ENCODE assay signal across 16 cellular contexts in the genomic region with DNA sequence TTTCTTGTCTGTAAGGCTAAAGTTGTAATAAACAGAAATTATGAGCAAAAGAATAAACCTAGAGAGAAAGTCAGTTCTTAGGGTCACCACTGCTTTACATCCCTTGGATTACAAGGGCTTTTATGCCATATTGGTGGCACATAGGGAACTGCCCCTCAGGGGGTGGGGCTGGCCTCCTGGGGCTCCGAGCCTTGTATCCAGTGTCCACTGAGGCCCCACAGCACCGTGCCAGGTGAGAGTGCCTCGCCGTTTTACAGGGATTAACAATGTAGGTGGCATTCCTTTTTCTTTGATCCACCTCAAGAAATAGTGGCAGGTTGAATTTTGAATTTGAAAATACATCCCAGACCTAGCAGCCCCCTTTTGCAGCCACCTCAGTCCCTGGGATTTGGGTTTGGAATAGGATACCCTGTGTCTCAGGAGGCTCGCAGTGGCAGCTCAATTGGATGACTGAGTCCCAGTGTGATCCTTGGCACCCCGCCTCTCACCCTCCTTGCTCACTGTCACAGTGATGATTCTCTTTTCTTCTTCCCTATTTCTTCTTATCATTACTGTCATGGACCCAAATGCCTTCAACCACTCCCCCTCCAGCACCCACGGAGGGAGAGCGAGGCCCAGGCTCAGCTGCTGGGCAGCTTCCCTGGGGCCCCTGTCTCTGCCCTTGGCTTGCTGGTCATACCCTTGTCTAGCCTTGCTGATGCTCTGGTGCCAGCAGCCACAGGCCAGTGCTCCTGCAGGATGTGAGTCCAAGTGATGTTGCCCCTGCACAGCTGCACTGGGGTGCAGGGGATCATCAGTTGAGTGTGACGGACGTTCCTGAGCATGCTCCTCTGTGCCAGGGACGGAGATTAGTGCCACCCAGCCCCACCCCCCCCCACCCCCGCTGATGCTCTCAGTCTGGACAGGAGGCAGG.
"Had no signal": no experiment of that assay in that cellular context is flagged by ENCODE, and none has a peak within 500 bp of the region (broad histone marks: within the 10 kb centered on the region; RNA-seq: fewer than 3 reads in every experiment).

No MANE protein-coding gene starts in this region.

- H3K4me1 ChIP-seq: foreskin keratinocyte, tibial nerve had no signal

- H3K27ac ChIP-seq: brain microvascular endothelial cell, foreskin keratinocyte, ovary, tibial nerve had no signal

- H3K4me3 ChIP-seq: lung, ovary, tibial nerve had no signal

- H3K36me3 ChIP-seq: brain microvascular endothelial cell, ovary had no signal

- DNase-seq: activated CD4-positive, alpha-beta T cell treated with anti-CD3 and anti-CD28 coated beads, Interleukin-2, amount 50 U/mL, for 48 hours; activated naive CD8-positive, alpha-beta T cell treated with anti-CD3 and anti-CD28 coated beads, Interleukin-2, amount 10 ng/mL, durations not matched to agents 7 days and 5 days; activated T-cell treated with anti-CD3 and anti-CD28 coated beads, Interleukin-2, amount 50 U/mL, for 48 hours; anterior cingulate cortex; brain microvascular endothelial cell; cortex of kidney; effector CD8-positive, alpha-beta T cell; foreskin keratinocyte; glutamatergic neuron; midbrain; stimulated activated CD4-positive, alpha-beta T cell treated with anti-CD3 and anti-CD28 coated beads, Interleukin-2, amount 100 ng/mL, for 48 hours; stimulated activated naive CD4-positive, alpha-beta T cell; substantia nigra had no signal

- ATAC-seq: foreskin keratinocyte had no signal

- H3K9me3 ChIP-seq: ovary, tibial nerve had no signal

- H3K27me3 ChIP-seq: brain microvascular endothelial cell, foreskin keratinocyte, ovary, tibial nerve had no signal
